Comparison of ENCODE assay signal across 9 cellular contexts in the genomic region with DNA sequence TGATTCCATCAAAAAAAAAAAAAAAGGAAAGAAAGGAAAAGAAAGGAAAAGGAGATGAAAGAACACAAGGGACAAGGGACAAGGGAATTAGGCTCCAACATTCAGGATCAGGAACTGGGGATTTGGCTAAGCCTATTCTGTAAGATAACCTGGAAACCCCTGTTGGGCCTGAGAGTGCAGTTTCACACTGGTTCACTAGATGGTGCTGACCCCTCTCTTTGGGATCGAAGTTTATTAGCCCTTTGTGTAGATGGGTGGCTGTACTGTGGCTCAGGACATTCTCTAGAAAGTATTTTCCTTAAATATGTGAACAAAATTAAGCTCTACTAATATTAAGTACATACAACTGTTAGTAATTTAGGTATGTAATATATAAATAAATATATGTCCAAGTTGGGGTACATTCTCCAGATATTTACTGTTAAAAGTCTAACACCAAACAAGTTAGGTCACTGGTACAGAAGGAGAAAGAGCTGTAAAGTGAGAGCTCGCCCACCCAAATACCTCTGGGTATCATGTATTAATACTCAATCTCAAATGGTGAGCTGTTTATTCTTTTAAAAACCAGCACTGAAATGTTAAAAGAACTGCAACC. TPM values are rescaled to one million over a fixed set of nuclear protein-coding genes. Genes with fewer than 3 reads are reported as not detected.
DNase-seq lines count a peak whose midpoint lies in the region; ATAC-seq, FAIRE-seq and TF ChIP-seq lines count a peak whose summit lies in the region.
"Had no signal": no experiment of that assay in that cellular context is flagged by ENCODE, and none has a peak within 500 bp of the region (broad histone marks: within the 10 kb centered on the region; RNA-seq: fewer than 3 reads in every experiment).

No MANE protein-coding gene starts in this region.

- dilution Hi-C loops in keratinocyte (cut with MboI; ENCODE audit: extremely low pct_ligation_motif_present, low sequenced_read_pairs): no loop called here

- in situ Hi-C loops in T47D (cut with HindIII; ENCODE audit: low pct_unique_long_range_greater_than_20kb, low sequenced_read_pairs): no loop called here

- ATAC-seq in GM21526 (IDR thresholded peaks at IDR 0.05; ENCODE audit: low FRiP score, unreplicated experiment): peak; percentile 89
- peak; percentile 82 for ATAC-seq in stimulated activated effector memory CD8-positive, alpha-beta T cell treated with anti-CD3 and anti-CD28 coated beads, Interleukin-12 subunit alpha, Interleukin-12 subunit beta, amount 100 ng/mL, for 72 hours

- H3K4me3 ChIP-seq in PC-9: no peak overlapping the region
- no peak overlapping the region for H3K4me3 ChIP-seq in keratinocyte (ENCODE audit: control insufficient read depth in 2 of 3, extremely low read depth in 1 of 3, insufficient read depth in 2 of 3, low read depth in 1 of 3, low read length in 3 of 3)

- no peak overlapping the region for H3K9ac ChIP-seq in keratinocyte (ENCODE audit: control insufficient read depth, extremely low read depth, insufficient read depth, low read length)

- DNase-seq in NCI-H2081 (lab: John Stamatoyannopoulos, UW): peak; percentile 14 to 67
- DNase-seq in NCI-H2081 treated with DMSO at 0.1 percent for 48 hours (lab: John Stamatoyannopoulos, UW): no peak
- DNase-seq in HS-5 (ENCODE audit: low read depth): peak; percentile 45
- peak; percentile 44 to 57 for DNase-seq in PC-9
- DNase-seq in T47D (ENCODE audit: low read depth in 1 of 2, low spot score in 1 of 2): peak; percentile 42 to 78
- no peak for DNase-seq in keratinocyte (ENCODE audit: low read depth, low spot score)
- no peak for DNase-seq in stimulated activated effector memory CD8-positive, alpha-beta T cell treated with anti-CD3 and anti-CD28 coated beads, Interleukin-12 subunit alpha, Interleukin-12 subunit beta, amount 100 ng/mL, for 72 hours (ENCODE audit: low spot score in 2 of 2)

- H3K9me2 ChIP-seq in PC-9 (ENCODE audit: insufficient read depth): no peaks in the 10 kb centered on the region

- no peaks in the 10 kb centered on the region for H3F3A ChIP-seq in PC-9 (ENCODE audit: insufficient read depth, low read depth)

- H4K20me1 ChIP-seq in PC-9 (ENCODE audit: insufficient read depth) (no peaks in the 10 kb centered on the region), keratinocyte (ENCODE audit: control insufficient read depth, extremely low read depth, insufficient read depth, low read length) (no peaks in the 10 kb centered on the region)

- peak; percentile 90 for TF ChIP-seq CTCF in PC-9 (conservative IDR thresholded peaks at IDR 0.05)
- peak; percentile 72 to 84 (median 78) for TF ChIP-seq CTCF in keratinocyte (optimal IDR thresholded peaks at IDR 0.05 in 1 of 3, IDR thresholded peaks at IDR 0.05 in 1 of 3, conservative IDR thresholded peaks at IDR 0.05 in 1 of 3; ENCODE audit: extremely low read depth in 1 of 3, insufficient read depth in 2 of 3, low read length in 3 of 3)

- H3K4me2 ChIP-seq in PC-9 (no peak overlapping the region), keratinocyte (ENCODE audit: control insufficient read depth, extremely low read depth, insufficient read depth, low read depth, low read length) (no peak overlapping the region)

- H2AFZ ChIP-seq in PC-9 (no peak overlapping the region), keratinocyte (ENCODE audit: control insufficient read depth, low read length) (no peak overlapping the region)

- no peak for FAIRE-seq in keratinocyte (lab: Jason Lieb, UNC)

- POLR2A ChIA-PET in PC-9 (lab: Charles Lee; ENCODE audit: unreplicated experiment): no interaction called here

- H3K36me3 Mint-ChIP-seq in stimulated activated effector memory CD8-positive, alpha-beta T cell treated with anti-CD3 and anti-CD28 coated beads, Interleukin-12 subunit alpha, Interleukin-12 subunit beta, amount 100 ng/mL, for 72 hours: peaks cover 6% of the 10 kb centered on the region
- H3K36me3 Mint-ChIP-seq: CD4-positive, CD25-positive, alpha-beta regulatory T cell had no signal

- no peak overlapping the region for H3K4me3 Mint-ChIP-seq in stimulated activated effector memory CD8-positive, alpha-beta T cell treated with anti-CD3 and anti-CD28 coated beads, Interleukin-12 subunit alpha, Interleukin-12 subunit beta, amount 100 ng/mL, for 72 hours
- H3K4me3 Mint-ChIP-seq: CD4-positive, CD25-positive, alpha-beta regulatory T cell had no signal

- CTCF ChIA-PET in PC-9 (lab: Charles Lee): interaction anchor here (0.6 to 1.8 kb wide), 6 partner anchors 215 to 463 kb away, joined by 3 to 10 read pairs (median 6); no protein-coding TSS in a partner anchor

- H3K4me1 Mint-ChIP-seq in stimulated activated effector memory CD8-positive, alpha-beta T cell treated with anti-CD3 and anti-CD28 coated beads, Interleukin-12 subunit alpha, Interleukin-12 subunit beta, amount 100 ng/mL, for 72 hours: no peaks in the 10 kb centered on the region
- H3K4me1 Mint-ChIP-seq: CD4-positive, CD25-positive, alpha-beta regulatory T cell had no signal

- no peaks in the 10 kb centered on the region for H3K36me3 ChIP-seq in PC-9 (ENCODE audit: low read depth)
- H3K36me3 ChIP-seq in keratinocyte (ENCODE audit: control insufficient read depth in 2 of 2, extremely low read depth in 1 of 2, insufficient read depth in 2 of 2, low read length in 2 of 2): no peaks in the 10 kb centered on the region

- H3K9me1 ChIP-seq in keratinocyte (ENCODE audit: control insufficient read depth, extremely low read depth, insufficient read depth, low read length): no peaks in the 10 kb centered on the region

- no peaks in the 10 kb centered on the region for H3K27me3 ChIP-seq in PC-9 (ENCODE audit: insufficient read depth, low read depth)
- H3K27me3 ChIP-seq in keratinocyte (ENCODE audit: control insufficient read depth, extremely low read depth, insufficient read depth, low read length): peaks cover 3% of the 10 kb centered on the region

- no peaks in the 10 kb centered on the region for H3K9me3 ChIP-seq in PC-9 (ENCODE audit: insufficient read depth, low read depth)
- H3K9me3 ChIP-seq in keratinocyte (ENCODE audit: control insufficient read depth, low read depth, low read length): no peaks in the 10 kb centered on the region

- H3K79me2 ChIP-seq in PC-9 (ENCODE audit: low read depth) (no peaks in the 10 kb centered on the region), keratinocyte (ENCODE audit: control insufficient read depth, insufficient read depth, low read length) (no peaks in the 10 kb centered on the region)

- no TSS peak for BruUV-seq in PC-9 (replicated peaks; lab: Mats Ljungman, UMichigan)

- intact Hi-C loops in PC-9 (cut with micrococcal nuclease; ENCODE audit: unreplicated experiment): no loop called here

- H3K9me3 Mint-ChIP-seq in stimulated activated effector memory CD8-positive, alpha-beta T cell treated with anti-CD3 and anti-CD28 coated beads, Interleukin-12 subunit alpha, Interleukin-12 subunit beta, amount 100 ng/mL, for 72 hours: no peaks in the 10 kb centered on the region
- H3K9me3 Mint-ChIP-seq: CD4-positive, CD25-positive, alpha-beta regulatory T cell had no signal

- H3K27ac ChIP-seq in PC-9 (no peak overlapping the region), keratinocyte (ENCODE audit: control insufficient read depth, insufficient read depth, low read length) (no peak overlapping the region)

- no peaks in the 10 kb centered on the region for H3K4me1 ChIP-seq in PC-9 (replicated peaks; ENCODE audit: insufficient read depth)
- H3K4me1 ChIP-seq in keratinocyte (ENCODE audit: control insufficient read depth, extremely low read depth, insufficient read depth, low read length): no peaks in the 10 kb centered on the region

- no peak overlapping the region for H3K27ac Mint-ChIP-seq in stimulated activated effector memory CD8-positive, alpha-beta T cell treated with anti-CD3 and anti-CD28 coated beads, Interleukin-12 subunit alpha, Interleukin-12 subunit beta, amount 100 ng/mL, for 72 hours
- H3K27ac Mint-ChIP-seq: CD4-positive, CD25-positive, alpha-beta regulatory T cell had no signal

RNA-seq across cellular contexts. Expression of a gene that starts 6.3 kb away (rescaled TPM):
- not detected in 2 replicates for total RNA-seq in PC-9 (2021)
- not detected in 3 replicates for polyA plus RNA-seq in keratinocyte
- polyA plus RNA-seq in keratinocyte (2011; ENCODE audit: low read depth): not detected
- polyA plus RNA-seq in keratinocyte (2011; cell fraction: cytosol; rRNA removed): not detected in 2 replicates
- not detected in 2 replicates for polyA plus RNA-seq in keratinocyte (2011; cell fraction: nucleus; rRNA removed)
- not detected in 2 replicates for polyA plus RNA-seq in keratinocyte (2012; ENCODE audit: low replicate concordance)
- not detected in 3 replicates for polyA minus RNA-seq in keratinocyte
- polyA minus RNA-seq in keratinocyte (2011; cell fraction: cytosol; rRNA and poly(A)+ RNA removed): 1.2 TPM
- polyA minus RNA-seq in keratinocyte (2011; cell fraction: nucleus; rRNA and poly(A)+ RNA removed): not detected in 2 replicates
- total RNA-seq: CD4-positive, CD25-positive, alpha-beta regulatory T cell had no signal
- polyA plus RNA-seq: CD4-positive, CD25-positive, alpha-beta regulatory T cell had no signal

RNA-seq across cellular contexts. Expression of a gene that starts 15.9 kb away (rescaled TPM):
- not detected in 2 replicates for total RNA-seq in PC-9 (2021)
- polyA plus RNA-seq in keratinocyte: not detected in 3 replicates
- not detected for polyA plus RNA-seq in keratinocyte (2011; ENCODE audit: low read depth)
- polyA plus RNA-seq in keratinocyte (2011; cell fraction: cytosol; rRNA removed): not detected in 2 replicates
- polyA plus RNA-seq in keratinocyte (2011; cell fraction: nucleus; rRNA removed): not detected in 2 replicates
- polyA plus RNA-seq in keratinocyte (2012; ENCODE audit: low replicate concordance): not detected in 2 replicates
- not detected in 3 replicates for polyA minus RNA-seq in keratinocyte
- not detected for polyA minus RNA-seq in keratinocyte (2011; cell fraction: cytosol; rRNA and poly(A)+ RNA removed)
- polyA minus RNA-seq in keratinocyte (2011; cell fraction: nucleus; rRNA and poly(A)+ RNA removed): not detected in 2 replicates
- total RNA-seq: CD4-positive, CD25-positive, alpha-beta regulatory T cell had no signal
- polyA plus RNA-seq: CD4-positive, CD25-positive, alpha-beta regulatory T cell had no signal

RNA-seq across cellular contexts. Expression of a gene that starts 57.8 kb away (rescaled TPM):
- total RNA-seq in PC-9 (2021): not detected in 2 replicates
- not detected in 3 replicates for polyA plus RNA-seq in keratinocyte
- not detected for polyA plus RNA-seq in keratinocyte (2011; ENCODE audit: low read depth)
- polyA plus RNA-seq in keratinocyte (2011; cell fraction: cytosol; rRNA removed): not detected in 2 replicates
- polyA plus RNA-seq in keratinocyte (2011; cell fraction: nucleus; rRNA removed): not detected in 2 replicates
- not detected in 2 replicates for polyA plus RNA-seq in keratinocyte (2012; ENCODE audit: low replicate concordance)
- not detected in 3 replicates for polyA minus RNA-seq in keratinocyte
- polyA minus RNA-seq in keratinocyte (2011; cell fraction: cytosol; rRNA and poly(A)+ RNA removed): not detected
- polyA minus RNA-seq in keratinocyte (2011; cell fraction: nucleus; rRNA and poly(A)+ RNA removed): not detected in 2 replicates

Comparison
In these comparisons a context has a peak if more than half of its experiments do, and no peak if none do; other contexts are left out.
1. DNase-seq: peak in NCI-H2081 (2 of 2), HS-5 (single experiment), PC-9 (2 of 2) and T47D (2 of 2); none in NCI-H2081 treated with DMSO at 0.1 percent for 48 hours (single experiment), keratinocyte (single experiment) and stimulated activated effector memory CD8-positive, alpha-beta T cell treated with anti-CD3 and anti-CD28 coated beads, Interleukin-12 subunit alpha, Interleukin-12 subunit beta, amount 100 ng/mL, for 72 hours (0 of 2).